8 cellular contexts compared by ENCODE assay signal in the genomic region with DNA sequence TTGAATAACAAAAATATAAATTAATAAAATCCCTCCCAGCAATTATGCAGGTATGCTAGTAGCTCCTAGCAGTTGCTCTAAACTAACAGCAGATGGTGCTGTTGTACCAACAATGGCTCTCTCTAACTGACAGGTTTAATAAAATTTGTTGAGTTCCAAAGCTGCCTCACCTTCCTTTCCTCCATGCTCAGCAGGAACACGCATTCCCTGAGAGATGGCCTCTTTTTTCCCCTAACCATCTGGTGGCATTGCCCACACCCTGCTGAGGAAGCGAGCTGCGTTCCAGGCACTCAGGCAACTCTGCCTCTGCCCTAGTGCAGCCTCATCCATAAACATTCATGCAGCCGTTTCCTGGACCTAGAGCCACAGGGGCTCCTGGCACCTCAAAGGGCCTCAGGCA.
DNase-seq lines count a peak whose midpoint lies in the region; ATAC-seq and TF ChIP-seq lines count a peak whose summit lies in the region.

No MANE protein-coding gene starts in this region.

- H4K8ac ChIP-seq in H9 (replicated peaks; ENCODE audit: insufficient read length, low read depth, low read length): no peak overlapping the region
- no peak overlapping the region for H4K8ac ChIP-seq in neuronal stem cell (ENCODE audit: low read depth, low read length)

- H3K18ac ChIP-seq in H9 (ENCODE audit: insufficient read length, low read depth, low read length): no peak overlapping the region
- no peak overlapping the region for H3K18ac ChIP-seq in neuronal stem cell (ENCODE audit: low read length)

- peak overlapping the region in 2 of 3 experiments; percentile 51 to 88; a peak in 3 of 7 replicates for H3K27ac Mint-ChIP-seq in H9

- H3K27ac ChIP-seq in H9 (ENCODE audit: insufficient read length, low read depth, low read length): no peak overlapping the region
- peak overlapping the region; percentile 32; the same call in 1 of the 2 replicates for H3K27ac ChIP-seq in VCaP
- H3K27ac ChIP-seq in neuronal stem cell (replicated peaks; ENCODE audit: low read length): no peak overlapping the region

- H2AK5ac ChIP-seq in H9 (ENCODE audit: insufficient read length, low read length) (no peak overlapping the region), neuronal stem cell (ENCODE audit: low read depth, low read length) (no peak overlapping the region)

- H2BK12ac ChIP-seq in H9 (ENCODE audit: insufficient read length, low read depth, low read length): no peak overlapping the region
- H2BK12ac ChIP-seq in neuronal stem cell (ENCODE audit: low read length): no peak overlapping the region

- peaks cover 13 to 14% of the 10 kb centered on the region in 2 experiments for H3K4me1 Mint-ChIP-seq in H9

- no CpG with 5 or more reads among the region's 4 CpGs for WGBS in H9 (ENCODE audit: extremely low coverage, insufficient read length, low lambda C conversion rate)
- no CpG with 5 or more reads among the region's 4 CpGs for WGBS in neuronal stem cell (ENCODE audit: extremely low coverage in 2 of 2, insufficient read length in 2 of 2, insufficient replicate concordance in 1 of 2), 2 donors

- H3K4me2 ChIP-seq in H9 (ENCODE audit: insufficient read depth, insufficient read length, low read length): peak overlapping the region; percentile 7
- H3K4me2 ChIP-seq in neuronal stem cell (ENCODE audit: insufficient read depth, low read length, poor library complexity, severe bottlenecking): no peak overlapping the region

- H3K4ac ChIP-seq in H9 (ENCODE audit: low read depth, low read length) (no peak overlapping the region), neuronal stem cell (ENCODE audit: low read length) (no peak overlapping the region)

- no peaks in the 10 kb centered on the region for H3K23me2 ChIP-seq in H9 (ENCODE audit: insufficient read length, low read depth, low read length, poor library complexity, severe bottlenecking)

- H2BK120ac ChIP-seq in H9 (ENCODE audit: low read depth, low read length, poor library complexity, severe bottlenecking) (no peak overlapping the region), neuronal stem cell (ENCODE audit: low read depth, low read length) (no peak overlapping the region)

- peaks cover 0 to 3% of the 10 kb centered on the region in 2 experiments; a peak in 1 of 5 replicates for H3K9me3 Mint-ChIP-seq in H9

- DNase-seq in activated CD4-positive, CD25-positive, alpha-beta regulatory T cell (lab: John Stamatoyannopoulos, UW): no peak
- DNase-seq in H9 (peak; percentile 53), NCI-H2029 treated with DMSO at 0.1 percent for 48 hours (lab: John Stamatoyannopoulos, UW) (peak; percentile 52), fibroblast of the conjunctiva (ENCODE audit: low read depth) (peak; percentile 51), neuronal stem cell (ENCODE audit: low spot score) (peak; percentile 54)

- H2BK5ac ChIP-seq in H9 (ENCODE audit: insufficient read length, low read length) (no peak overlapping the region), neuronal stem cell (ENCODE audit: low read length) (no peak overlapping the region)

- H2BK15ac ChIP-seq in H9 (ENCODE audit: low read depth, low read length) (no peak overlapping the region), neuronal stem cell (ENCODE audit: low read length) (no peak overlapping the region)

- H4K91ac ChIP-seq in H9 (ENCODE audit: insufficient read length, low read depth, low read length): no peak overlapping the region
- no peak overlapping the region for H4K91ac ChIP-seq in neuronal stem cell (ENCODE audit: low read depth, low read length, poor library complexity)

- H4K20me1 ChIP-seq in H9 (ENCODE audit: control insufficient read depth, insufficient read depth, insufficient read length): no peaks in the 10 kb centered on the region

- H3K23ac ChIP-seq in H9 (ENCODE audit: insufficient read length, low read depth, low read length) (no peak overlapping the region), neuronal stem cell (ENCODE audit: low read depth, low read length, poor library complexity) (no peak overlapping the region)

- H3K27me3 ChIP-seq in H9 (ENCODE audit: insufficient read depth, low read length) (no peaks in the 10 kb centered on the region), neuronal stem cell (ENCODE audit: control insufficient read depth in 3 of 3, insufficient read depth in 3 of 3, low read depth in 1 of 3, low read length in 3 of 3) (no peaks in the 10 kb centered on the region)

- no peak overlapping the region for H2AFZ ChIP-seq in H9 (ENCODE audit: low read length)
- H2AFZ ChIP-seq in neuronal stem cell (ENCODE audit: low read length): peak overlapping the region; percentile 51

- no peaks in the 10 kb centered on the region for H3K27me3 Mint-ChIP-seq in H9 (ENCODE audit: low read depth)

- H3K79me1 ChIP-seq in H9 (ENCODE audit: insufficient read depth, low read depth, low read length, poor library complexity, severe bottlenecking) (no peaks in the 10 kb centered on the region), neuronal stem cell (ENCODE audit: low read depth, low read length) (no peaks in the 10 kb centered on the region)

- H3K4me3 Mint-ChIP-seq in H9: peak overlapping the region in 1 of 2 experiments; percentile 49; a peak in 2 of 5 replicates

- peaks cover 0 to 6% of the 10 kb centered on the region in 2 donors for H3K36me3 ChIP-seq in neuronal stem cell (replicated peaks in 1 of 2; ENCODE audit: control insufficient read depth in 2 of 2, insufficient read depth in 2 of 2, low read length in 2 of 2)

- H2BK20ac ChIP-seq in H9 (ENCODE audit: low read depth, low read length, poor library complexity, severe bottlenecking): no peak overlapping the region

- TF ChIP-seq CTCF in H9 (conservative IDR thresholded peaks at IDR 0.05): peak; percentile 98
- TF ChIP-seq CTCF in VCaP (conservative IDR thresholded peaks at IDR 0.05): peak; percentile 95

- no peak overlapping the region for H3T11ph ChIP-seq in H9 (ENCODE audit: low read length)

- H3K9me3 ChIP-seq in H9 (ENCODE audit: control insufficient read depth, low read depth, low read length) (no peaks in the 10 kb centered on the region), neuronal stem cell (replicated peaks in 1 of 2; ENCODE audit: control insufficient read depth in 2 of 2, insufficient read depth in 1 of 2, low read depth in 1 of 2, low read length in 2 of 2) (no peaks in the 10 kb centered on the region)

- H3K36me3 Mint-ChIP-seq in H9 (ENCODE audit: insufficient read depth in 1 of 3, low read depth in 3 of 3): peaks cover 8 to 11% (median 9%) of the 10 kb centered on the region in 3 experiments; a peak in 5 of 7 replicates

- H3K79me2 ChIP-seq in H9 (ENCODE audit: insufficient read depth, low read length): no peaks in the 10 kb centered on the region

- H3K4me1 ChIP-seq in H9 (ENCODE audit: insufficient read depth, low read length) (no peaks in the 10 kb centered on the region), neuronal stem cell (ENCODE audit: control insufficient read depth in 2 of 2, insufficient read depth in 1 of 2, low read depth in 1 of 2, low read length in 2 of 2) (peaks cover 6 to 14% of the 10 kb centered on the region in 2 donors)

- H3K56ac ChIP-seq in H9 (ENCODE audit: insufficient read length, low read depth, low read length): no peak overlapping the region

- no peak overlapping the region for H3K14ac ChIP-seq in H9 (ENCODE audit: insufficient read depth, low read length)
- H3K14ac ChIP-seq in neuronal stem cell (ENCODE audit: low read length): no peak overlapping the region

- H4K5ac ChIP-seq in H9 (ENCODE audit: insufficient read length, low read depth, low read length): no peak overlapping the region

- H3K9ac ChIP-seq in H9 (ENCODE audit: extremely low read depth, insufficient read length, low read length) (no peak overlapping the region), neuronal stem cell (ENCODE audit: low read depth, low read length, poor library complexity) (no peak overlapping the region)

- peak; percentile 65 to 81 for ATAC-seq in activated CD4-positive, CD25-positive, alpha-beta regulatory T cell treated with anti-CD3 and anti-CD28 coated beads, Interleukin-2, amount 50 U/mL, for 24 hours
- no peak for ATAC-seq in GM19467 (IDR thresholded peaks at IDR 0.05; ENCODE audit: unreplicated experiment)

- H3K4me3 ChIP-seq in neuronal stem cell (ENCODE audit: low read length in 2 of 2): no peak overlapping the region

Comparison
In these comparisons a context has a peak if more than half of its experiments do, and no peak if none do; other contexts are left out.
1. DNase-seq: peak in H9 (single experiment), NCI-H2029 treated with DMSO at 0.1 percent for 48 hours (single experiment), fibroblast of the conjunctiva (single experiment) and neuronal stem cell (single experiment); none in activated CD4-positive, CD25-positive, alpha-beta regulatory T cell (0 of 4).